In genomic region chr4:113762851-113763172, GRCh38 we compare ENCODE assay signal across 8 cellular contexts. TPM values are rescaled to one million over a fixed set of nuclear protein-coding genes. Genes with fewer than 3 reads are reported as not detected.
DNase-seq lines count a peak whose midpoint lies in the region; ATAC-seq and TF ChIP-seq lines count a peak whose summit lies in the region.

No MANE protein-coding gene starts in this region.

- peak overlapping the region; percentile 98 for H3K27ac ChIP-seq in CD4-positive, CD25-positive, alpha-beta regulatory T cell (ENCODE audit: insufficient read depth, low read length, poor library complexity, severe bottlenecking)
- peak overlapping the region; percentile 98 for H3K27ac ChIP-seq in OCI-LY3 (ENCODE audit: low read length)
- H3K27ac ChIP-seq in neutrophil, result peak overlapping the region; percentile 37

- H3K9me3 Mint-ChIP-seq in CD4-positive, CD25-positive, alpha-beta regulatory T cell, result no peaks in the 10 kb centered on the region

- no peak for TF ChIP-seq CTCF in OCI-LY3 (IDR thresholded peaks at IDR 0.05; ENCODE audit: low read depth, low read length)
- no peak for TF ChIP-seq CTCF in neutrophil (IDR thresholded peaks at IDR 0.05)

- H3K4me1 Mint-ChIP-seq in CD4-positive, CD25-positive, alpha-beta regulatory T cell, result peaks cover 10 to 30% (median 16%) of the 10 kb centered on the region in 4 donors

- no peaks in the 10 kb centered on the region for H4K20me1 ChIP-seq in OCI-LY3 (ENCODE audit: insufficient read depth, low read length)

- H3K27me3 Mint-ChIP-seq in CD4-positive, CD25-positive, alpha-beta regulatory T cell, result no peaks in the 10 kb centered on the region

- H3K4me3 ChIP-seq in CD4-positive, CD25-positive, alpha-beta regulatory T cell (ENCODE audit: low read depth, low read length), result peak overlapping the region; percentile 99
- peak overlapping the region; percentile 87 for H3K4me3 ChIP-seq in OCI-LY3 (ENCODE audit: low read length)
- peak overlapping the region; percentile 95 for H3K4me3 ChIP-seq in endocrine pancreas (ENCODE audit: control insufficient read depth, insufficient read depth, low read length)
- H3K4me3 ChIP-seq in neutrophil (ENCODE audit: low read depth in 1 of 2, low read length in 1 of 2), result peak overlapping the region; percentile 69 to 81

- H3K4me3 Mint-ChIP-seq in CD4-positive, CD25-positive, alpha-beta regulatory T cell, result peak overlapping the region; percentile 87 to 99 (median 96)

- DNase-seq in CD4-positive, CD25-positive, alpha-beta regulatory T cell, result no peak
- DNase-seq in GM19238 (ENCODE audit: insufficient read length, low spot score) (no peak), HUDEP-2 (lab: John Stamatoyannopoulos, UW; ENCODE audit: unreplicated experiment in 76 of 76) (no peak), SW480 (ENCODE audit: low spot score) (no peak)

- H3K27ac Mint-ChIP-seq in CD4-positive, CD25-positive, alpha-beta regulatory T cell, result peak overlapping the region; percentile 97 to 100 (median 99)

- peak overlapping the region; percentile 86 for H2AFZ ChIP-seq in OCI-LY3 (ENCODE audit: low read depth, low read length)

- H3K4me1 ChIP-seq in CD4-positive, CD25-positive, alpha-beta regulatory T cell (ENCODE audit: control insufficient read depth, insufficient read depth, low read length, poor library complexity, severe bottlenecking), result peaks cover 27% of the 10 kb centered on the region
- H3K4me1 ChIP-seq in OCI-LY3 (ENCODE audit: low read length), result peaks cover 8% of the 10 kb centered on the region
- peaks cover 11% of the 10 kb centered on the region for H3K4me1 ChIP-seq in endocrine pancreas (ENCODE audit: control insufficient read depth, insufficient read depth, low read length)
- H3K4me1 ChIP-seq in neutrophil (ENCODE audit: control insufficient read depth in 1 of 2, insufficient read depth in 1 of 2, low read depth in 1 of 2, low read length in 1 of 2), result peaks cover 21 to 22% of the 10 kb centered on the region in 2 experiments

- no peaks in the 10 kb centered on the region for H3K36me3 ChIP-seq in CD4-positive, CD25-positive, alpha-beta regulatory T cell (ENCODE audit: control insufficient read depth, insufficient read depth, low read length)
- H3K36me3 ChIP-seq in OCI-LY3 (replicated peaks; ENCODE audit: low read depth, low read length) (no peaks in the 10 kb centered on the region), endocrine pancreas (ENCODE audit: control insufficient read depth, insufficient read depth, low read length) (no peaks in the 10 kb centered on the region), neutrophil (no peaks in the 10 kb centered on the region)

- no peaks in the 10 kb centered on the region for H3K27me3 ChIP-seq in CD4-positive, CD25-positive, alpha-beta regulatory T cell (ENCODE audit: control insufficient read depth, insufficient read depth, low read length)
- H3K27me3 ChIP-seq in OCI-LY3 (ENCODE audit: low read depth, low read length) (peaks cover 3% of the 10 kb centered on the region; the same call in 1 of the 2 replicates), endocrine pancreas (ENCODE audit: control insufficient read depth, insufficient read depth, low read length) (no peaks in the 10 kb centered on the region), neutrophil (peaks cover 71% of the 10 kb centered on the region)

- no peak for ATAC-seq in CD4-positive, CD25-positive, alpha-beta regulatory T cell (ENCODE audit: low read depth in 2 of 2)
- ATAC-seq in HG02623 (IDR thresholded peaks at IDR 0.05; ENCODE audit: unreplicated experiment), result no peak

- peaks cover 12% of the 10 kb centered on the region for H3K79me2 ChIP-seq in OCI-LY3 (ENCODE audit: low read length)

- H3K9me3 ChIP-seq in CD4-positive, CD25-positive, alpha-beta regulatory T cell (ENCODE audit: control insufficient read depth in 2 of 2, low read length in 2 of 2), result no peaks in the 10 kb centered on the region
- H3K9me3 ChIP-seq in OCI-LY3 (ENCODE audit: insufficient read depth, low read length), result no peaks in the 10 kb centered on the region
- no peaks in the 10 kb centered on the region for H3K9me3 ChIP-seq in endocrine pancreas (ENCODE audit: control insufficient read depth, low read length)
- no peaks in the 10 kb centered on the region for H3K9me3 ChIP-seq in neutrophil

- H3K36me3 Mint-ChIP-seq in CD4-positive, CD25-positive, alpha-beta regulatory T cell, result peaks cover 5% of the 10 kb centered on the region

- peak overlapping the region; percentile 75 for H3K4me2 ChIP-seq in OCI-LY3 (ENCODE audit: low read length)

- peak overlapping the region; percentile 68 for H3K9ac ChIP-seq in OCI-LY3 (ENCODE audit: low read length)
- peak overlapping the region; percentile 39 for H3K9ac ChIP-seq in endocrine pancreas (ENCODE audit: control insufficient read depth, insufficient read depth, low read length)

RNA-seq across cellular contexts. Expression of gene CAMK2D, which starts 1.3 kb away (rescaled TPM):
- total RNA-seq in CD4-positive, CD25-positive, alpha-beta regulatory T cell, result 42.7 TPM
- 10 to 100 TPM; 24.5 to 27.5 (median 25.4) TPM for polyA plus RNA-seq in CD4-positive, CD25-positive, alpha-beta regulatory T cell

Comparison
In these comparisons a context has a peak if more than half of its experiments do, and no peak if none do; other contexts are left out.
1. H3K27ac ChIP-seq: peak in every context shown above with its lines; median percentile 98 in CD4-positive, CD25-positive, alpha-beta regulatory T cell; 98 in OCI-LY3; 37 in neutrophil.